ENCODE assay signal across 8 cellular contexts in genomic region chr19:2086695-2087620, GRCh38. TPM values are rescaled to one million over a fixed set of nuclear protein-coding genes. Genes with fewer than 3 reads are reported as not detected.
DNase-seq lines count a peak whose midpoint lies in the region; ATAC-seq, FAIRE-seq and TF ChIP-seq lines count a peak whose summit lies in the region.
"Not testable (repeated sequence)": the region's sequence is repeated elsewhere in the genome, so short reads cannot be mapped to it uniquely, and the experiment has no call there.

No MANE protein-coding gene starts in this region.

- in situ Hi-C loops in transverse colon (cut with MboI; ENCODE audit: low pct_ligation_motif_present in 1 of 4, low pct_unique_long_range_greater_than_20kb in 1 of 4, low sequenced_read_pairs in 3 of 4) = not testable (repeated sequence)

- H3K79me2 ChIP-seq in astrocyte (ENCODE audit: insufficient read depth, low read length) = peaks cover 55% of the 10 kb centered on the region

- ATAC-seq in HG03095 (IDR thresholded peaks at IDR 0.05; ENCODE audit: unreplicated experiment) = peak; percentile 24
- peak; percentile 0 for ATAC-seq in activated B cell treated with CpG ODN at 0.5 μM for 24 hours (ENCODE audit: low read depth)
- not testable (repeated sequence) for ATAC-seq in natural killer cell treated with Interleukin-12 subunit alpha and Interleukin-12 subunit beta and Interleukin-15 and Interleukin-18, amount 100 ng/mL, for 72 hours

- not testable (repeated sequence) for TF ChIP-seq POLR2A in transverse colon (IDR thresholded peaks at IDR 0.05)

- DNase-seq in EH (ENCODE audit: low read depth) (peak; percentile 13), NCI-H774 (lab: John Stamatoyannopoulos, UW) (peak; percentile 41), activated B cell treated with CpG ODN at 0.5 μM for 24 hours (peak; percentile 54), astrocyte (ENCODE audit: low read depth) (peak; percentile 22), fibroblast of villous mesenchyme (ENCODE audit: low read depth) (peak; percentile 62)
- not testable (repeated sequence) for DNase-seq in natural killer cell treated with Interleukin-12 subunit alpha and Interleukin-12 subunit beta and Interleukin-15 and Interleukin-18, amount 100 ng/mL, for 72 hours (ENCODE audit: low spot score); transverse colon

- H3K9me3 ChIP-seq in astrocyte (ENCODE audit: insufficient read depth, low read depth, low read length); transverse colon: not testable (repeated sequence)

- H2AFZ ChIP-seq in astrocyte (ENCODE audit: low read depth, low read length) = not testable (repeated sequence)

- not testable (repeated sequence) for H3K4me3 ChIP-seq in astrocyte (ENCODE audit: insufficient read depth, low read depth, low read length); fibroblast of villous mesenchyme (ENCODE audit: low read depth, low read length); transverse colon

- H3K27ac Mint-ChIP-seq in activated B cell treated with CpG ODN at 0.5 μM for 24 hours (peak overlapping the region; percentile 99), astrocyte (ENCODE audit: unreplicated experiment) (peak overlapping the region; percentile 15)
- H3K27ac Mint-ChIP-seq in natural killer cell treated with Interleukin-12 subunit alpha and Interleukin-12 subunit beta and Interleukin-15 and Interleukin-18, amount 100 ng/mL, for 72 hours = peak overlapping the region; percentile 94 to 99

- H3K9ac ChIP-seq in astrocyte (ENCODE audit: low read length) = not testable (repeated sequence)

- H3K4me3 Mint-ChIP-seq in activated B cell treated with CpG ODN at 0.5 μM for 24 hours (peak overlapping the region; percentile 72), astrocyte (ENCODE audit: unreplicated experiment) (peak overlapping the region; percentile 34)
- H3K4me3 Mint-ChIP-seq in natural killer cell treated with Interleukin-12 subunit alpha and Interleukin-12 subunit beta and Interleukin-15 and Interleukin-18, amount 100 ng/mL, for 72 hours = peak overlapping the region; percentile 75

- not testable (repeated sequence) for H3K4me2 ChIP-seq in astrocyte (ENCODE audit: low read length)

- H3K36me3 Mint-ChIP-seq in activated B cell treated with CpG ODN at 0.5 μM for 24 hours (ENCODE audit: low read depth) = peaks cover 45% of the 10 kb centered on the region
- H3K36me3 Mint-ChIP-seq in astrocyte (ENCODE audit: low read depth, unreplicated experiment) = not testable (repeated sequence)
- H3K36me3 Mint-ChIP-seq in natural killer cell treated with Interleukin-12 subunit alpha and Interleukin-12 subunit beta and Interleukin-15 and Interleukin-18, amount 100 ng/mL, for 72 hours = peaks cover 12% of the 10 kb centered on the region

- WGBS in transverse colon (ENCODE audit: low coverage in 1 of 2), 2 donors = 67 to 77% methylated on average over 12 to 13 of the region's 13 CpGs

- POLR2A ChIA-PET in activated B cell treated with CpG ODN at 0.5 μM for 24 hours (lab: Charles Lee) = interaction anchor here (0.6 to 59.1 kb wide), 21 partner anchors 5 to 1725 kb away, joined by 3 to 2723 read pairs (median 4); partner anchors contain the start of genes AP3D1, GADD45B, IZUMO4 and MKNK2

- not testable (repeated sequence) for H3K27me3 Mint-ChIP-seq in activated B cell treated with CpG ODN at 0.5 μM for 24 hours; astrocyte (ENCODE audit: low read depth, unreplicated experiment); natural killer cell treated with Interleukin-12 subunit alpha and Interleukin-12 subunit beta and Interleukin-15 and Interleukin-18, amount 100 ng/mL, for 72 hours

- not testable (repeated sequence) for H3K36me3 ChIP-seq in astrocyte (ENCODE audit: insufficient read depth, low read length); transverse colon

- not testable (repeated sequence) for TF ChIP-seq CTCF in activated B cell treated with CpG ODN at 0.5 μM for 24 hours (IDR thresholded peaks at IDR 0.05); astrocyte (IDR thresholded peaks at IDR 0.05; ENCODE audit: insufficient read depth, low read depth, low read length); fibroblast of villous mesenchyme (IDR thresholded peaks at IDR 0.05; ENCODE audit: insufficient read depth, low read depth, low read length); transverse colon (IDR thresholded peaks at IDR 0.05)

- H3K4me1 Mint-ChIP-seq in activated B cell treated with CpG ODN at 0.5 μM for 24 hours = peaks cover 87% of the 10 kb centered on the region
- peaks cover 34% of the 10 kb centered on the region for H3K4me1 Mint-ChIP-seq in astrocyte (ENCODE audit: low read depth, unreplicated experiment)
- peaks cover 66 to 70% of the 10 kb centered on the region in 2 donors for H3K4me1 Mint-ChIP-seq in natural killer cell treated with Interleukin-12 subunit alpha and Interleukin-12 subunit beta and Interleukin-15 and Interleukin-18, amount 100 ng/mL, for 72 hours (ENCODE audit: low read depth in 2 of 2)

- H3K4me1 ChIP-seq in astrocyte (ENCODE audit: insufficient read depth, low read length) (peaks cover 25% of the 10 kb centered on the region), transverse colon (peaks cover 5 to 73% (median 37%) of the 10 kb centered on the region in 4 donors)

- FAIRE-seq in astrocyte (lab: Jason Lieb, UNC) = not testable (repeated sequence)

- H3K27me3 ChIP-seq in astrocyte (ENCODE audit: insufficient read depth, low read length); transverse colon: not testable (repeated sequence)

- TF ChIP-seq EP300 in transverse colon (IDR thresholded peaks at IDR 0.05; ENCODE audit: low read depth) = not testable (repeated sequence)

- peaks cover 49% of the 10 kb centered on the region for H4K20me1 ChIP-seq in astrocyte (ENCODE audit: insufficient read depth, low read length)

- not testable (repeated sequence) for H3K9me3 Mint-ChIP-seq in activated B cell treated with CpG ODN at 0.5 μM for 24 hours; astrocyte (ENCODE audit: unreplicated experiment); natural killer cell treated with Interleukin-12 subunit alpha and Interleukin-12 subunit beta and Interleukin-15 and Interleukin-18, amount 100 ng/mL, for 72 hours

- intact Hi-C loops in activated B cell treated with CpG ODN at 0.5 μM for 24 hours (cut with micrococcal nuclease) = loop anchor here (1.0 to 10.0 kb wide), 5 partner anchors 9 to 1098 kb away; partner anchors contain the start of genes IZUMO4, KLF16, MOB3A and NCLN
- intact Hi-C loops in transverse colon (cut with DNase I; ENCODE audit: low total_unique reads) = not testable (repeated sequence)

- CTCF ChIA-PET in activated B cell treated with CpG ODN at 0.5 μM for 24 hours (lab: Charles Lee) = interaction anchor here (0.6 to 4.2 kb wide), 10 partner anchors 8 to 211 kb away, joined by 3 to 25 read pairs (median 4); partner anchors contain the start of gene MOB3A

- H3K27ac ChIP-seq in astrocyte (ENCODE audit: low read depth, low read length) = not testable (repeated sequence)
- peak overlapping the region; percentile 75 to 99 (median 78) for H3K27ac ChIP-seq in transverse colon

RNA-seq across cellular contexts. Expression of gene MOB3A, which starts 9.2 kb away (rescaled TPM):
- total RNA-seq in activated B cell treated with CpG ODN at 0.5 μM for 24 hours (179 and 189 TPM in 2 replicates), astrocyte (45.3 and 47.2 TPM in 2 replicates), fibroblast of villous mesenchyme (31.2 and 36.7 TPM in 2 replicates), transverse colon (10 to 100 TPM; 18.7 to 74.2 (median 46.1) TPM)
- 100 to 1,000 TPM; 180 to 212 TPM for total RNA-seq in natural killer cell treated with Interleukin-12 subunit alpha and Interleukin-12 subunit beta and Interleukin-15 and Interleukin-18, amount 100 ng/mL, for 72 hours

RNA-seq across cellular contexts. Expression of gene IZUMO4, which starts 9.8 kb away (rescaled TPM):
- total RNA-seq in activated B cell treated with CpG ODN at 0.5 μM for 24 hours (73.0 and 78.6 TPM in 2 replicates), astrocyte (5.6 and 5.8 TPM in 2 replicates), fibroblast of villous mesenchyme (1.3 TPM in 2 replicates), transverse colon (1 to 10 TPM in 2 of 4 donors, not detected in 2; 2.3 to 5.4 TPM)
- total RNA-seq in natural killer cell treated with Interleukin-12 subunit alpha and Interleukin-12 subunit beta and Interleukin-15 and Interleukin-18, amount 100 ng/mL, for 72 hours = 1 to 10 TPM; 5.7 to 5.9 TPM

RNA-seq across cellular contexts. Expression of gene MKNK2, which starts 35.9 kb away (rescaled TPM):
- 1,134 and 1,197 TPM in 2 replicates for total RNA-seq in activated B cell treated with CpG ODN at 0.5 μM for 24 hours
- total RNA-seq in astrocyte = 123 and 146 TPM in 2 replicates
- 59.2 and 80.9 TPM in 2 replicates for total RNA-seq in fibroblast of villous mesenchyme
- total RNA-seq in natural killer cell treated with Interleukin-12 subunit alpha and Interleukin-12 subunit beta and Interleukin-15 and Interleukin-18, amount 100 ng/mL, for 72 hours = 100 to 1,000 TPM; 303 to 308 TPM
- 100 to 1,000 TPM; 189 to 279 (median 236) TPM for total RNA-seq in transverse colon

Comparison
In these comparisons a context has a peak if more than half of its experiments do, and no peak if none do; other contexts are left out.
1. H3K27ac Mint-ChIP-seq: peak in every context shown above with its lines; median percentile 99 in activated B cell treated with CpG ODN at 0.5 μM for 24 hours; 96 in natural killer cell treated with Interleukin-12 subunit alpha and Interleukin-12 subunit beta and Interleukin-15 and Interleukin-18, amount 100 ng/mL, for 72 hours; 15 in astrocyte.
2. RNA of gene IZUMO4, which starts 9.8 kb away (total RNA-seq): 73.0 to 78.6 TPM in activated B cell treated with CpG ODN at 0.5 μM for 24 hours; 5.7 to 5.9 TPM in natural killer cell treated with Interleukin-12 subunit alpha and Interleukin-12 subunit beta and Interleukin-15 and Interleukin-18, amount 100 ng/mL, for 72 hours, 5.6 to 5.8 TPM in astrocyte, 2.3 to 5.4 TPM in transverse colon and 1.3 TPM in fibroblast of villous mesenchyme; every median in the first group is over 10 times any median in the second.
3. Peak in every context shown above with its lines, with median percentiles within 50 percentile points of each other: H3K4me3 Mint-ChIP-seq.